ENCODE assay signal across 8 cellular contexts in the genomic region with DNA sequence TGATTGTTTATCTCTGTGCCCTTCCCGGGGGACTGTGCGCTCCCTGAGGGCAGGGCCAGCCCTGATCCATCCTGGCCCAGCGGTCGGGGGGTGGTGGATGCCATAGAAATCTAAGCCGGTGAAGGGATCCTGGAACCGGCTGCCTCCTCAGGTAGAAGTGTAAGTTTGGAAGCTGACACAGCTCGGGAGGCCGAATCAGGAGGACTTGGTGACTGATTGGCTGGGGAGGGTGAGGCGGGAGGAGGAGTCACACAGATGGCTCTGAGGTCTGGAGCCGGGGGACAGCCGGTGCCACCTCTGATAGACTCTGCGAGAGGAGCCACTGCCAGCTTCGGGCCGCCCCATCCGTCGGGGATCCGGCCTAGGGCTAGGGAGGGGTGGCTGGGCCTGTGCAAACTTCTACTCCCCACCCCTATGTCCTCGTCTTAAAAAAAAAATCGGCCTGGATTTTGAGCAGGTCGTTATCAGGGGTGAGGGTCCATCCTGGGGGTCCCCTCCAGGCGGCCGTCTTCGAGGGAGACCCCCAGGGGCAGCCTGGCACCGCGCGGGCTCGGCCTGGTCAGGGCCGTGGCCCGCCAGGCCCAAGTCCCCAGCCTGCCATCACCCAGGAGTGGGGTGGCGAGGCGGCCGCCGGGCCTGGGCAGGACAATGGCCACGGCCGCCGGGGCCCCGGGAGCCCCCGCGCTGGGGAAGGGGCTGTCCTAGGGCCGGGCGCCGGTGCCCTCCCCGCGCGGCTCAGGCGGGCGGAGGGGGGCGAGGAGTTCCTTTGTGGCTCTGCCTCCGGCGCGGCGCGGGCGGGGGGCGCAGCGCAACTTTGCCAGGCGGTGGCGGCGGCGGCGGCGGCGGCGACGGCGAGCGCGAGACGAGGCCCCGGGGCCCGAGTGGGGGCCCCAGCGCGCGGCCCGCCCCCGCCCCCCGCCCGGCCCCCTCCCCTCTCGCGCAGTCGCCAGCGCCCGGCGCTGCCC. TPM values are rescaled to one million over a fixed set of nuclear protein-coding genes. Genes with fewer than 3 reads are reported as not detected.
DNase-seq lines count a peak whose midpoint lies in the region; ATAC-seq and TF ChIP-seq lines count a peak whose summit lies in the region.

No MANE protein-coding gene starts in this region.

- DNase-seq in DMS53 (lab: John Stamatoyannopoulos, UW) (peak; percentile 68), DMS53 treated with DMSO at 0.1 percent for 48 hours (lab: John Stamatoyannopoulos, UW; ENCODE audit: unreplicated experiment) (no peak), astrocyte of the cerebellum (ENCODE audit: low read depth) (no peak), hepatic stellate cell (ENCODE audit: low spot score) (peak; percentile 70), prostate gland (ENCODE audit: low spot score) (peak; percentile 89)
- no peak for DNase-seq in Jurkat, Clone E6-1 (ENCODE audit: low read depth, low spot score)

- no peaks in the 10 kb centered on the region for H3F3A ChIP-seq in SU-DHL-6 (ENCODE audit: insufficient read depth)

- H3K27ac ChIP-seq in SU-DHL-6 (ENCODE audit: low read depth, low read length) (no peak overlapping the region), prostate gland (peak overlapping the region; percentile 98 to 99)

- intact Hi-C loops in prostate gland (cut with DNase I): loop anchor here (5.0 kb wide), 1 partner anchor 77 kb away; no protein-coding TSS in a partner anchor

- H3K27me3 ChIP-seq in SU-DHL-6 (ENCODE audit: low read length) (no peaks in the 10 kb centered on the region), prostate gland (replicated peaks; ENCODE audit: insufficient read depth) (no peaks in the 10 kb centered on the region)

- H3K4me3 ChIP-seq in Jurkat, Clone E6-1 (ENCODE audit: low read length): peak overlapping the region; percentile 13; the same call in 1 of the 2 replicates
- H3K4me3 ChIP-seq in SU-DHL-6 (ENCODE audit: insufficient read depth, low read length, poor library complexity, severe bottlenecking): no peak overlapping the region
- H3K4me3 ChIP-seq in astrocyte of the cerebellum (ENCODE audit: low read depth, low read length): peak overlapping the region; percentile 49
- peak overlapping the region; percentile 58 to 61 for H3K4me3 ChIP-seq in prostate gland

- H3K4me1 ChIP-seq in prostate gland (replicated peaks): no peaks in the 10 kb centered on the region

- no peaks in the 10 kb centered on the region for H3K36me3 ChIP-seq in SU-DHL-6 (ENCODE audit: low read length)
- no peaks in the 10 kb centered on the region for H3K36me3 ChIP-seq in prostate gland

- H2AFZ ChIP-seq in SU-DHL-6 (ENCODE audit: low read depth, low read length, severe bottlenecking): no peak overlapping the region

- TF ChIP-seq POLR2A in prostate gland (IDR thresholded peaks at IDR 0.05): peak; percentile 84

- H3K9me3 ChIP-seq in SU-DHL-6 (ENCODE audit: insufficient read depth, low read length): no peaks in the 10 kb centered on the region
- H3K9me3 ChIP-seq in prostate gland: no peaks in the 10 kb centered on the region

- 8% methylated on average over 37 of the region's 84 CpGs for WGBS in prostate gland

- TF ChIP-seq CTCF in SU-DHL-6 (IDR thresholded peaks at IDR 0.05; ENCODE audit: insufficient read depth, low read length, poor library complexity, severe bottlenecking): no peak
- no peak for TF ChIP-seq CTCF in astrocyte of the cerebellum (IDR thresholded peaks at IDR 0.05; ENCODE audit: low read depth, low read length, missing control alignments)
- TF ChIP-seq CTCF in prostate gland (IDR thresholded peaks at IDR 0.05): no peak

- no peak overlapping the region for H3K9ac ChIP-seq in SU-DHL-6 (ENCODE audit: low read length)

- no peaks in the 10 kb centered on the region for H3K79me2 ChIP-seq in SU-DHL-6 (ENCODE audit: insufficient read depth, low read length)

- peak overlapping the region; percentile 36 for H3K4me2 ChIP-seq in SU-DHL-6 (ENCODE audit: low read depth, low read length, poor library complexity, severe bottlenecking)

- ATAC-seq in GM18858 (IDR thresholded peaks at IDR 0.05; ENCODE audit: unreplicated experiment): no peak

- in situ Hi-C loops in astrocyte of the cerebellum (cut with HindIII; ENCODE audit: low sequenced_read_pairs): no loop called here

- H4K20me1 ChIP-seq in SU-DHL-6 (ENCODE audit: low read depth, low read length): no peaks in the 10 kb centered on the region

- H3K9me2 ChIP-seq in SU-DHL-6 (replicated peaks; ENCODE audit: insufficient read depth, low read length): no peaks in the 10 kb centered on the region

RNA-seq across cellular contexts. Expression of gene ZNF362, which starts 0.7 kb away (rescaled TPM):
- 20.1 TPM for polyA plus RNA-seq in Jurkat, Clone E6-1 (2012; ENCODE audit: insufficient read depth, insufficient read length)
- total RNA-seq in prostate gland: 10 to 100 TPM; 45.0 to 52.0 TPM

Comparison
In these comparisons a context has a peak if more than half of its experiments do, and no peak if none do; other contexts are left out.
1. DNase-seq: peak in DMS53 (single experiment), hepatic stellate cell (single experiment) and prostate gland (single experiment); none in DMS53 treated with DMSO at 0.1 percent for 48 hours (single experiment), Jurkat, Clone E6-1 (single experiment) and astrocyte of the cerebellum (single experiment).